ENCODE assay signal across 30 cellular contexts in genomic region chr15:98643104-98643503, GRCh38. TPM values are rescaled to one million over a fixed set of nuclear protein-coding genes. Genes with fewer than 3 reads are reported as not detected.
DNase-seq lines count a peak whose midpoint lies in the region; ATAC-seq, FAIRE-seq and TF ChIP-seq lines count a peak whose summit lies in the region.
"Had no signal": no experiment of that assay in that cellular context is flagged by ENCODE, and none has a peak within 500 bp of the region (broad histone marks: within the 10 kb centered on the region; RNA-seq: fewer than 3 reads in every experiment).

No MANE protein-coding gene starts in this region.

- peak; percentile 41 for DNase-seq in activated CD4-positive, alpha-beta T cell treated with anti-CD3 and anti-CD28 coated beads, Interleukin-2, amount 10 ng/mL, durations not matched to agents 24 days and 14 days
- no peak for DNase-seq in activated CD4-positive, alpha-beta T cell treated with anti-CD3 and anti-CD28 coated beads, Interleukin-2, amount 50 U/mL, for 1 hour
- DNase-seq in OCI-M1 (lab: John Stamatoyannopoulos, UW) (peak; percentile 27), Panc1 (ENCODE audit: low read depth, low spot score) (no peak), K562 (ENCODE audit: extremely low read depth in 1 of 4, low spot score in 3 of 4) (no peak), colonic mucosa (no peak)
- DNase-seq: 8988T; ACHN; BE2C; C1 segment of cervical spinal cord; CD4-positive, alpha-beta memory T cell; CD4-positive, CD25-positive, alpha-beta regulatory T cell; CD8-positive, alpha-beta memory T cell; COR-L47; DMS 273 treated with DMSO at 0.1 percent for 48 hours; DMS153; DMS53; DMS79; DND-41; EL; GDM1 had no signal

- no peak for TF ChIP-seq CTCF in Panc1 (IDR thresholded peaks at IDR 0.05)
- TF ChIP-seq CTCF in K562 (IDR thresholded peaks at IDR 0.05 in 2 of 3, conservative IDR thresholded peaks at IDR 0.05 in 1 of 3; ENCODE audit: insufficient read depth in 2 of 3, low read depth in 1 of 3, low read length in 3 of 3), result no peak
- no peak for TF ChIP-seq CTCF in colonic mucosa (IDR thresholded peaks at IDR 0.05)

- H3K4me3 ChIP-seq in Panc1 (ENCODE audit: low read depth in 2 of 2, low read length in 2 of 2) (no peak overlapping the region), K562 (no peak overlapping the region), colonic mucosa (no peak overlapping the region)
- H3K4me3 ChIP-seq: BLaER1, GM12878 had no signal

- H3K36me3 Mint-ChIP-seq in activated CD4-positive, alpha-beta T cell treated with anti-CD3 and anti-CD28 coated beads, Interleukin-2, amount 10 ng/mL, durations not matched to agents 24 days and 14 days (ENCODE audit: low read depth), result no peaks in the 10 kb centered on the region
- H3K36me3 Mint-ChIP-seq: CD14-positive monocyte; CD4-positive, CD25-positive, alpha-beta regulatory T cell; CD8-positive, alpha-beta memory T cell had no signal

- H3K4me1 Mint-ChIP-seq in activated CD4-positive, alpha-beta T cell treated with anti-CD3 and anti-CD28 coated beads, Interleukin-2, amount 10 ng/mL, durations not matched to agents 24 days and 14 days, result peaks cover 7% of the 10 kb centered on the region

- H3K79me2 ChIP-seq in K562 (ENCODE audit: control insufficient read depth, insufficient read depth, low read length), result no peaks in the 10 kb centered on the region

- TF ChIP-seq RAD21 in K562 (CRISPR knock-in tag; conservative IDR thresholded peaks at IDR 0.05 in 1 of 2, IDR thresholded peaks at IDR 0.05 in 1 of 2), result no peak

- POLR2A ChIA-PET in Panc1 (lab: Charles Lee) (no interaction called here), K562 (lab: Yijun Ruan, JAX) (interaction anchor here (1.3 kb wide), 1 partner anchor 12 kb away, joined by 4 read pairs; no protein-coding TSS in a partner anchor)

- no peaks in the 10 kb centered on the region for H3K9me3 Mint-ChIP-seq in activated CD4-positive, alpha-beta T cell treated with anti-CD3 and anti-CD28 coated beads, Interleukin-2, amount 10 ng/mL, durations not matched to agents 24 days and 14 days
- H3K9me3 Mint-ChIP-seq: CD4-positive, alpha-beta memory T cell; CD4-positive, CD25-positive, alpha-beta regulatory T cell; CD8-positive, alpha-beta memory T cell had no signal

- H4K20me1 ChIP-seq in K562 (replicated peaks; ENCODE audit: control insufficient read depth, insufficient read depth, low read length), result no peaks in the 10 kb centered on the region
- H4K20me1 ChIP-seq: BLaER1 had no signal

- H3K27ac ChIP-seq in Panc1 (ENCODE audit: low read length) (0 out of 2 replicates have a peak overlapping the region, but pooled peaks have one; percentile 4), K562 (ENCODE audit: extremely low read depth, low read depth, low read length) (no peak overlapping the region), colonic mucosa (no peak overlapping the region)
- H3K27ac ChIP-seq: BLaER1 had no signal

- no peak for TF ChIP-seq POLR2A in K562 (conservative IDR thresholded peaks at IDR 0.05)

- no peak overlapping the region for H3K4me3 Mint-ChIP-seq in activated CD4-positive, alpha-beta T cell treated with anti-CD3 and anti-CD28 coated beads, Interleukin-2, amount 10 ng/mL, durations not matched to agents 24 days and 14 days
- H3K4me3 Mint-ChIP-seq: CD4-positive, alpha-beta memory T cell; CD4-positive, CD25-positive, alpha-beta regulatory T cell had no signal

- H3K27me3 ChIP-seq in Panc1 (ENCODE audit: control insufficient read depth, insufficient read depth, low read length) (0 out of 2 replicates have a peak, but pooled peaks cover 2% of the 10 kb centered on the region), K562 (ENCODE audit: control insufficient read depth in 2 of 2, insufficient read depth in 2 of 2, low read length in 2 of 2) (peaks cover 2 to 6% of the 10 kb centered on the region in 2 experiments; a peak in 4 of 5 replicates), colonic mucosa (no peaks in the 10 kb centered on the region)
- H3K27me3 ChIP-seq: BLaER1 had no signal

- 0% methylated on average over 4 of the region's 4 CpGs for WGBS in K562 (ENCODE audit: insufficient coverage, low coverage, missing lambda C conversion rate)

- ATAC-seq in Panc1 (no peak), K562 (no peak), HG02885 (IDR thresholded peaks at IDR 0.05; ENCODE audit: poor library complexity, unreplicated experiment) (no peak), GM21360 (IDR thresholded peaks at IDR 0.05; ENCODE audit: unreplicated experiment) (no peak)
- ATAC-seq: GM12878 had no signal

- no peak overlapping the region for H3K4me2 ChIP-seq in K562 (ENCODE audit: insufficient read depth, low read length)
- H3K4me2 ChIP-seq: BLaER1 had no signal

- H3K9me3 ChIP-seq in Panc1 (ENCODE audit: control insufficient read depth, insufficient read depth, low read depth, low read length) (no peaks in the 10 kb centered on the region), K562 (replicated peaks; ENCODE audit: control insufficient read depth, insufficient read depth, low read depth, low read length) (no peaks in the 10 kb centered on the region), colonic mucosa (no peaks in the 10 kb centered on the region)
- H3K9me3 ChIP-seq: BE2C, BLaER1 had no signal

- in situ Hi-C loops in Panc1 (cut with HindIII; ENCODE audit: low pct_unique_long_range_greater_than_20kb, low sequenced_read_pairs) (no loop called here), K562 (cut with MboI) (no loop called here)

- intact Hi-C loops in activated CD4-positive, alpha-beta T cell treated with anti-CD3 and anti-CD28 coated beads, Interleukin-2, amount 10 ng/mL, durations not matched to agents 24 days and 14 days (cut with micrococcal nuclease), result loop anchor here (10.0 kb wide), 2 partner anchors 372 to 678 kb away; partner anchors contain the start of gene ARRDC4
- intact Hi-C loops in Panc1 (cut with micrococcal nuclease; ENCODE audit: unreplicated experiment), result loop anchor here (5.0 kb wide), 1 partner anchor 61 kb away; no protein-coding TSS in a partner anchor
- intact Hi-C loops in K562 (cut with micrococcal nuclease), result no loop called here
- intact Hi-C loops in colonic mucosa (cut with DNase I), result no loop called here

- peaks cover 48% of the 10 kb centered on the region for H3K27me3 Mint-ChIP-seq in activated CD4-positive, alpha-beta T cell treated with anti-CD3 and anti-CD28 coated beads, Interleukin-2, amount 10 ng/mL, durations not matched to agents 24 days and 14 days

- TF ChIP-seq EP300 in K562 (IDR thresholded peaks at IDR 0.05; ENCODE audit: low read length), result no peak

- FAIRE-seq in K562 (lab: Jason Lieb, UNC), result no peak
- FAIRE-seq: A204.1, GM12878, GM12892, GM18507, GM19239 had no signal

- H3K4me1 ChIP-seq in Panc1 (ENCODE audit: control insufficient read depth, insufficient read depth, low read length), result peaks cover 10% of the 10 kb centered on the region; the same call in 1 of the 2 replicates
- peaks cover 3 to 9% of the 10 kb centered on the region in 2 experiments; a peak in 4 of 5 replicates for H3K4me1 ChIP-seq in K562 (replicated peaks in 1 of 2; ENCODE audit: control insufficient read depth in 2 of 2, insufficient read depth in 2 of 2, low read length in 2 of 2)
- H3K4me1 ChIP-seq in colonic mucosa, result no peaks in the 10 kb centered on the region
- H3K4me1 ChIP-seq: BE2C had no signal

- H3K36me3 ChIP-seq in Panc1 (ENCODE audit: control insufficient read depth, insufficient read depth, low read length), result no peaks in the 10 kb centered on the region; the same call in 1 of the 2 replicates
- H3K36me3 ChIP-seq in K562 (ENCODE audit: control insufficient read depth, insufficient read depth, low read length), result no peaks in the 10 kb centered on the region
- H3K36me3 ChIP-seq in colonic mucosa, result no peaks in the 10 kb centered on the region
- H3K36me3 ChIP-seq: BE2C, BLaER1 had no signal

- H3K9ac ChIP-seq in K562 (ENCODE audit: insufficient read depth in 1 of 2, low read depth in 2 of 2, low read length in 2 of 2) (no peak overlapping the region), colonic mucosa (ENCODE audit: low read depth in 2 of 2, low read length in 2 of 2) (no peak overlapping the region)
- H3K9ac ChIP-seq: BLaER1 had no signal

- BruUV-seq in Panc1 (replicated peaks; lab: Mats Ljungman, UMichigan) (no TSS peak), K562 (replicated peaks; lab: Mats Ljungman, UMichigan) (no TSS peak)

- CTCF ChIA-PET in Panc1 (lab: Charles Lee), result no interaction called here
- CTCF ChIA-PET in K562 (lab: Yijun Ruan, JAX; ENCODE audit: low intra/inter-chr PET ratio), result no interaction called here

- no peak overlapping the region for H3K27ac Mint-ChIP-seq in activated CD4-positive, alpha-beta T cell treated with anti-CD3 and anti-CD28 coated beads, Interleukin-2, amount 10 ng/mL, durations not matched to agents 24 days and 14 days
- H3K27ac Mint-ChIP-seq: CD4-positive, alpha-beta memory T cell; CD4-positive, CD25-positive, alpha-beta regulatory T cell; CD8-positive, alpha-beta memory T cell had no signal

- H3K9me1 ChIP-seq in K562 (ENCODE audit: control insufficient read depth, insufficient read depth, low read length), result no peaks in the 10 kb centered on the region

- H2AFZ ChIP-seq in K562 (ENCODE audit: low read depth, low read length), result no peak overlapping the region

TF ChIP-seq in K562, 482 proteins besides CTCF, POLR2A, EP300 and RAD21 (continues in another document):
- TF ChIP-seq RBM25 (IDR thresholded peaks at IDR 0.05; ENCODE audit: low read depth, low read length, severe bottlenecking), result peak; percentile 54

RNA-seq across cellular contexts. Expression of gene IGF1R, which starts 5.2 kb away (rescaled TPM):
- 35.3 and 36.6 TPM in 2 replicates for total RNA-seq in activated CD4-positive, alpha-beta T cell treated with anti-CD3 and anti-CD28 coated beads, Interleukin-2, amount 10 ng/mL, durations not matched to agents 24 days and 14 days
- total RNA-seq in Panc1 (2021; ENCODE audit: unreplicated experiment), result 77.1 TPM
- 38.0 TPM for polyA plus RNA-seq in Panc1 (2012; ENCODE audit: insufficient read length)
- total RNA-seq in K562 (2011; cell fraction: chromatin; rRNA removed; ENCODE audit: low replicate concordance), result 24.2 and 40.2 TPM in 2 replicates
- total RNA-seq in K562 (2011; cell fraction: nucleolus; rRNA removed), result 28.0 and 30.7 TPM in 2 replicates
- total RNA-seq in K562 (2011; cell fraction: nucleoplasm; rRNA removed), result 29.8 and 30.2 TPM in 2 replicates
- 2.5 and 3.1 TPM in 2 replicates for total RNA-seq in K562 (2014; rRNA removed)
- total RNA-seq in K562 (2014; rRNA removed; fragmentation: Illumina TruSeq; extraction: Trizol), result 1.5 and 2.5 TPM in 2 replicates
- total RNA-seq in K562 (2015; rRNA removed; fragmentation: Illumina TruSeq; extraction: Trizol), result 1.1 and 1.5 TPM in 2 replicates
- total RNA-seq in K562 (2021), result 4.0 and 8.0 TPM in 2 replicates
- polyA plus RNA-seq in K562 (2011; rRNA removed), result 1.3 and 1.6 TPM in 2 replicates
- 1.00 and 2.5 TPM in 2 replicates for polyA plus RNA-seq in K562 (2011; cell fraction: cytosol; rRNA removed)
- polyA plus RNA-seq in K562 (2011; cell fraction: nucleus; rRNA removed), result 10.0 and 18.6 TPM in 2 replicates
- 1.6 and 1.9 TPM in 2 replicates for polyA plus RNA-seq in K562 (2012)
- 1.5 TPM in 2 replicates for polyA plus RNA-seq in K562 (2014; fragmentation: Illumina TruSeq; extraction: Trizol)
- under 1 TPM; 0.35 to 0.38 TPM for polyA plus RNA-seq in K562 (2014; fragmentation: Nextera tagmentation; extraction: Ambion mirVana)
- 0.94 and 1.9 TPM in 2 replicates for polyA plus RNA-seq in K562 (2014; rRNA removed)
- polyA minus RNA-seq in K562 (2011; rRNA and poly(A)+ RNA removed), result 9.4 and 10.5 TPM in 2 replicates
- polyA minus RNA-seq in K562 (2011; cell fraction: cytosol; rRNA and poly(A)+ RNA removed), result 5.3 and 14.5 TPM in 2 replicates
- polyA minus RNA-seq in K562 (2011; cell fraction: nucleus; rRNA and poly(A)+ RNA removed), result 12.4 and 13.0 TPM in 2 replicates
- 10 to 100 TPM; 35.0 to 37.0 TPM for total RNA-seq in colonic mucosa

Comparison
In these comparisons a context has a peak if more than half of its experiments do, and no peak if none do; other contexts are left out.
1. DNase-seq: peak in activated CD4-positive, alpha-beta T cell treated with anti-CD3 and anti-CD28 coated beads, Interleukin-2, amount 10 ng/mL, durations not matched to agents 24 days and 14 days (single experiment) and OCI-M1 (single experiment); none in activated CD4-positive, alpha-beta T cell treated with anti-CD3 and anti-CD28 coated beads, Interleukin-2, amount 50 U/mL, for 1 hour (single experiment), Panc1 (single experiment), K562 (0 of 4) and colonic mucosa (single experiment).
2. intact Hi-C loops: an anchor here in activated CD4-positive, alpha-beta T cell treated with anti-CD3 and anti-CD28 coated beads, Interleukin-2, amount 10 ng/mL, durations not matched to agents 24 days and 14 days (10.0 kb wide) and Panc1 (5.0 kb wide); none called in K562 and colonic mucosa.